8 cellular contexts compared by ENCODE assay signal in genomic region chr11:694563-695331, GRCh38.
DNase-seq lines count a peak whose midpoint lies in the region; ATAC-seq and TF ChIP-seq lines count a peak whose summit lies in the region.

DEAF1 (minus strand) TSS chr11:695222; CDS start chr11:695047, 175 bp downstream.

- DNase-seq in NCI-H2029 treated with DMSO at 0.1 percent for 48 hours (lab: John Stamatoyannopoulos, UW) = peak; percentile 94
- peak; percentile 96 for DNase-seq in T1000 (lab: John Stamatoyannopoulos, UW)
- peak; percentile 98 for DNase-seq in astrocyte of the spinal cord (ENCODE audit: low read depth, low spot score)
- peak; percentile 92 to 97 for DNase-seq in hippocampal formation (lab: John Stamatoyannopoulos, UW)
- peak; percentile 100 for DNase-seq in retina
- no peak for DNase-seq in OCI-M2 (lab: John Stamatoyannopoulos, UW; ENCODE audit: unreplicated experiment)

- H3K4me3 ChIP-seq in astrocyte of the spinal cord (ENCODE audit: low read depth, low read length) = peak within 1 kb of the TSS; percentile 80

- in situ Hi-C loops in astrocyte of the spinal cord (cut with HindIII; ENCODE audit: low sequenced_read_pairs) = no loop called here

- TF ChIP-seq CTCF in astrocyte of the spinal cord (IDR thresholded peaks at IDR 0.05; ENCODE audit: low read depth, low read length) = no peak

- ATAC-seq in GM18508 (IDR thresholded peaks at IDR 0.05; ENCODE audit: insufficient read depth, unreplicated experiment) (peak; percentile 80), HG02981 (IDR thresholded peaks at IDR 0.05; ENCODE audit: unreplicated experiment) (peak; percentile 71)
